ENCODE assay signal across 1 cellular context in the genomic region with DNA sequence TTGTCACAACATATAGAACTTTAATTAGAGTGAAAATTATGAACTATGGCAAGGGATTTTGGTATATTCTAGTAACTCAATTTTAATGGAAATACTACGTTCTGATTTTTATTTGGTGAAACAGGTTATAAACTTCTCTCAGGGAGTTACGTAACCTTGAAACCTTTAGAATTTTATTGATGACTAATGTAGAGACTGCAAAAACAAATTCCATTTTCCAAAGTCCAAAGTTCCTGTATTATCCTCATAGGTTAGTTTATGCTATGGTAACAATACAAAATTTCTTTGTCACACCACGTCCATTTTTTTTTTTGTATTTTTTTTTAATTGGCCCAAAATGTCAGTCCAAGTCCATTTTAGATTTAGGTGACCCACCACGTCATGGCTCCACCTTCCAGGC.
TF ChIP-seq lines count a peak whose summit lies in the region.

No MANE protein-coding gene starts in this region.

TF ChIP-seq in IMR-90, 13 proteins besides CTCF, POLR2A, EP300 and RAD21:
- TF ChIP-seq, protein P1, sequence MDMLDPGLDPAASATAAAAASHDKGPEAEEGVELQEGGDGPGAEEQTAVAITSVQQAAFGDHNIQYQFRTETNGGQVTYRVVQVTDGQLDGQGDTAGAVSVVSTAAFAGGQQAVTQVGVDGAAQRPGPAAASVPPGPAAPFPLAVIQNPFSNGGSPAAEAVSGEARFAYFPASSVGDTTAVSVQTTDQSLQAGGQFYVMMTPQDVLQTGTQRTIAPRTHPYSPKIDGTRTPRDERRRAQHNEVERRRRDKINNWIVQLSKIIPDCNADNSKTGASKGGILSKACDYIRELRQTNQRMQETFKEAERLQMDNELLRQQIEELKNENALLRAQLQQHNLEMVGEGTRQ (IDR thresholded peaks at IDR 0.05; ENCODE audit: low read depth, low read length), result no peak
- TF ChIP-seq RFX5 (IDR thresholded peaks at IDR 0.05; ENCODE audit: low read depth, low read length), result no peak
- 0 out of 2 replicates have a peak, but pooled peaks have one; percentile 16 for TF ChIP-seq CEBPB (IDR thresholded peaks at IDR 0.05; ENCODE audit: low read depth, low read length)
TF ChIP-seq in IMR-90: peak in this region for 1.
